ENCODE assay signal across 8 cellular contexts in genomic region chr13:26051231-26052135, GRCh38. TPM values are rescaled to one million over a fixed set of nuclear protein-coding genes. Genes with fewer than 3 reads are reported as not detected.
A peak's percentile ranks its signal among the peaks of the same experiment; 100 is the strongest.
DNase-seq lines count a peak whose midpoint lies in the region; ATAC-seq and TF ChIP-seq lines count a peak whose summit lies in the region.

Gene SHISA2, minus strand, starts transcription at chr13:26052016. Its CDS starts 1,041 bp downstream, at chr13:26050975.

- no peak for TF ChIP-seq POLR2A in Peyer's patch (IDR thresholded peaks at IDR 0.05)

- peak; percentile 90 to 93 for ATAC-seq in left cardiac atrium
- no peak for ATAC-seq in HG02763 (IDR thresholded peaks at IDR 0.05; ENCODE audit: unreplicated experiment)

- peak within 1 kb of the TSS; percentile 28 to 57 (median 44) for H3K4me3 ChIP-seq in Peyer's patch

- TF ChIP-seq CTCF in Peyer's patch (IDR thresholded peaks at IDR 0.05), result no peak

- DNase-seq in activated T-cell treated with anti-CD3 and anti-CD28 coated beads for 1 hour (ENCODE audit: low read depth) (peak; percentile 16), activated T-cell treated with anti-CD3 and anti-CD28 coated beads for 4 hours (no peak), Peyer's patch (peak in 1 of 3 donors; percentile 46), amniotic stem cell (lab: John Stamatoyannopoulos, UW) (peak; percentile 27), left cardiac atrium (peak; percentile 62), posterior cingulate gyrus (peak in 9 of 10 donors; percentile 21 to 92 (median 41)), H4 (ENCODE audit: low spot score) (no peak)

- no peaks in the 10 kb centered on the region for H3K9me3 ChIP-seq in Peyer's patch

- peaks cover 0 to 12% (median 4%) of the 10 kb centered on the region in 4 donors for H3K4me1 ChIP-seq in Peyer's patch

- H3K27ac ChIP-seq in Peyer's patch, result peak within 1 kb of the TSS in 2 of 4 donors; percentile 38 to 45

- H3K36me3 ChIP-seq in Peyer's patch, result no peaks in the 10 kb centered on the region

- peaks cover 0 to 20% of the 10 kb centered on the region in 2 donors for H3K27me3 ChIP-seq in Peyer's patch

- intact Hi-C loops in left cardiac atrium (cut with DNase I), result no loop called here
- intact Hi-C loops in posterior cingulate gyrus (cut with DNase I), result no loop called here

RNA-seq across cellular contexts. Expression of gene SHISA2, which starts in this region (rescaled TPM):
- total RNA-seq in Peyer's patch (under 1 TPM in 1 of 4 donors, not detected in 3; 0.47 TPM), left cardiac atrium (under 1 TPM; 0.15 to 0.65 TPM)
- not detected in 2 replicates for total RNA-seq in H4 (2014; rRNA removed; shearing (Covaris generic))

Comparison
In these comparisons a context has a peak if more than half of its experiments do, and no peak if none do; other contexts are left out.
1. DNase-seq: peak in activated T-cell treated with anti-CD3 and anti-CD28 coated beads for 1 hour (single experiment), amniotic stem cell (single experiment) and posterior cingulate gyrus (9 of 10); none in activated T-cell treated with anti-CD3 and anti-CD28 coated beads for 4 hours (single experiment) and H4 (single experiment).
2. Peak in DNase-seq and ATAC-seq in left cardiac atrium; RNA of the gene not detected or under 1 TPM.